In the genomic region with DNA sequence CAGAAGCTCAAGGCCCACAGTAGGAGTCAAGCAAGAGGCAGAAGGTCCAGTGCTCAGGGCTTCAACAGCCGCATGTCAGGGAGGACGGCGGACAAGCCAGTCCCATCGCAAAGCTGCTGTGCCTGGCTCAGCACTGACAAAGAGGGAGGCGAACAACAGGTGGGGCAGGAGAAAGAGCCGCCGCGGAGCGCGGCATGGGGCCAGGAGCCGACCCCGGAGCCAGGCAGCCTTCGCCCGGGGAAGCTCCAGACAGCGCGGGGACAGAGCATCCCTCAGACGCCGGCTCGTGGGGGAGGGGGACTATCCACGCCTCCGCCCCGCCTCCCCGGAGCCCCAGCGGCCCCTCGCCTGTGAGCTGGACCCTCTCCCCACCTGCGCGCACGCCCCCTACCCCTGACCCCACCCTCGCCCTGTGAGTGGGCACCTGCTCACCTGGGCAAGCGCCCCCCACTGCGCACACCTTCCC, we compare ENCODE assay signal across 7 cellular contexts. TPM values are rescaled to one million over a fixed set of nuclear protein-coding genes. Genes with fewer than 3 reads are reported as not detected.
DNase-seq lines count a peak whose midpoint lies in the region; ATAC-seq and TF ChIP-seq lines count a peak whose summit lies in the region.

No MANE protein-coding gene starts in this region.

- peaks cover 32% of the 10 kb centered on the region for H3K36me3 Mint-ChIP-seq in nephron (ENCODE audit: low read depth)

- H3K4me3 ChIP-seq in esophagus squamous epithelium (peak overlapping the region; percentile 61 to 92 (median 66)), vagina (peak overlapping the region; percentile 73 to 80)

- no peak for TF ChIP-seq POLR2A in esophagus squamous epithelium (IDR thresholded peaks at IDR 0.05)
- TF ChIP-seq POLR2A in vagina (IDR thresholded peaks at IDR 0.05), result no peak

- TF ChIP-seq CTCF in esophagus squamous epithelium (IDR thresholded peaks at IDR 0.05), result no peak
- TF ChIP-seq CTCF in nephron (IDR thresholded peaks at IDR 0.05; ENCODE audit: unreplicated experiment in 3 of 3), result no peak
- TF ChIP-seq CTCF in vagina (IDR thresholded peaks at IDR 0.05), result no peak

- peak overlapping the region; percentile 51 to 65 (median 52) for H3K27ac Mint-ChIP-seq in nephron

- peak overlapping the region; percentile 79 to 85 (median 83) for H3K27ac ChIP-seq in esophagus squamous epithelium
- H3K27ac ChIP-seq in vagina, result peak overlapping the region; percentile 81

- 3% methylated on average over 10 of the region's 31 CpGs; no CpG with 5 or more reads in 1 of the 2 donors for WGBS in esophagus squamous epithelium, 2 donors

- peak overlapping the region; percentile 89 to 93 (median 92) for H3K4me3 Mint-ChIP-seq in nephron

- H3K27me3 ChIP-seq in esophagus squamous epithelium (no peaks in the 10 kb centered on the region), vagina (no peaks in the 10 kb centered on the region)

- H3K9me3 Mint-ChIP-seq in nephron, result peaks cover 3% of the 10 kb centered on the region

- H3K4me1 ChIP-seq in esophagus squamous epithelium (peaks cover 16 to 58% (median 27%) of the 10 kb centered on the region in 3 donors), vagina (peaks cover 51% of the 10 kb centered on the region)

- intact Hi-C loops in esophagus squamous epithelium (cut with DNase I), result no loop called here
- intact Hi-C loops in vagina (cut with DNase I), result no loop called here

- H3K4me1 Mint-ChIP-seq in nephron, result peaks cover 41% of the 10 kb centered on the region

- DNase-seq in NCI-H1092 (lab: John Stamatoyannopoulos, UW) (peak; percentile 52), esophagus squamous epithelium (lab: John Stamatoyannopoulos, UW) (no peak), vagina (ENCODE audit: extremely low spot score in 2 of 2) (no peak), NK-92 (lab: John Stamatoyannopoulos, UW; ENCODE audit: unreplicated experiment) (no peak)
- peak; percentile 61 for DNase-seq in activated T-cell treated with anti-CD3 and anti-CD28 coated beads, Interleukin-2, amount 50 U/mL, for 1 hour

- peaks cover 0 to 30% (median 0%) of the 10 kb centered on the region in 3 donors for H3K36me3 ChIP-seq in esophagus squamous epithelium
- no peaks in the 10 kb centered on the region for H3K36me3 ChIP-seq in vagina

- no peaks in the 10 kb centered on the region for H3K27me3 Mint-ChIP-seq in nephron (ENCODE audit: low read depth)

- ATAC-seq in GM19023 (IDR thresholded peaks at IDR 0.05; ENCODE audit: unreplicated experiment), result peak; percentile 16

- no peaks in the 10 kb centered on the region for H3K9me3 ChIP-seq in esophagus squamous epithelium
- no peaks in the 10 kb centered on the region for H3K9me3 ChIP-seq in vagina

RNA-seq across cellular contexts. Expression of a gene that starts 0.4 kb away (rescaled TPM):
- total RNA-seq in esophagus squamous epithelium (10 to 100 TPM; 22.5 to 86.1 (median 36.5) TPM), vagina (26.8 TPM)

RNA-seq across cellular contexts. Expression of a gene that starts 5.2 kb away (rescaled TPM):
- total RNA-seq in esophagus squamous epithelium (10 to 100 TPM; 62.0 to 81.3 (median 71.7) TPM), vagina (75.9 TPM)

Comparison
In these comparisons a context has a peak if more than half of its experiments do, and no peak if none do; other contexts are left out.
1. DNase-seq: peak in NCI-H1092 (single experiment) and activated T-cell treated with anti-CD3 and anti-CD28 coated beads, Interleukin-2, amount 50 U/mL, for 1 hour (single experiment); none in esophagus squamous epithelium (single experiment), vagina (0 of 2) and NK-92 (single experiment).